In the genomic region with DNA sequence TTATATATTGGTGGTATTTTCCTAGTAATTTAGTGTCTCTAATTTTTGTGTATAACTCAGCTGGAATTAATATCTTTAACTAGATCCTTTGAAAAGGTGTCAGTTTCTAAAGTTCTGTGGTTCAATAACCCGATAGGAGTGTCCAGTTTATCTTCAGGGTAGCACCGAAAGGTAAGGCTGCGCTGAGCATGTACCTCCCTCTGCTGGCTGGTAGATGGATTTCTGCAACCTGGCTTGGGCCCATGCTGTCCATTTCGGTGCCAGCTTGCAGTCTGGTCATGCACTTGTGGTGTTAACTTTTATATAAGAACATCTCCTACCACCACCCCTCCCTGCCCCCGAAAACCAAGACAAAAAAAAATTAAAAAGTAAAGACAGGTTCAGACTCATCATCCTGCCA, we compare ENCODE assay signal across 1 cellular context.
TF ChIP-seq lines count a peak whose summit lies in the region.

No MANE protein-coding gene starts in this region.

TF ChIP-seq in IMR-90, 13 proteins besides CTCF, POLR2A, EP300 and RAD21:
- TF ChIP-seq USF2 (IDR thresholded peaks at IDR 0.05; ENCODE audit: low read depth, low read length), result no peak
- no peak for TF ChIP-seq CHD1 (IDR thresholded peaks at IDR 0.05; ENCODE audit: low read depth, low read length)
- TF ChIP-seq, protein P1, sequence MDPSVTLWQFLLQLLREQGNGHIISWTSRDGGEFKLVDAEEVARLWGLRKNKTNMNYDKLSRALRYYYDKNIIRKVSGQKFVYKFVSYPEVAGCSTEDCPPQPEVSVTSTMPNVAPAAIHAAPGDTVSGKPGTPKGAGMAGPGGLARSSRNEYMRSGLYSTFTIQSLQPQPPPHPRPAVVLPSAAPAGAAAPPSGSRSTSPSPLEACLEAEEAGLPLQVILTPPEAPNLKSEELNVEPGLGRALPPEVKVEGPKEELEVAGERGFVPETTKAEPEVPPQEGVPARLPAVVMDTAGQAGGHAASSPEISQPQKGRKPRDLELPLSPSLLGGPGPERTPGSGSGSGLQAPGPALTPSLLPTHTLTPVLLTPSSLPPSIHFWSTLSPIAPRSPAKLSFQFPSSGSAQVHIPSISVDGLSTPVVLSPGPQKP (IDR thresholded peaks at IDR 0.05; ENCODE audit: borderline replicate concordance, low read depth, low read length), result no peak
- no peak for TF ChIP-seq MAZ (IDR thresholded peaks at IDR 0.05; ENCODE audit: borderline replicate concordance, low read depth, low read length)
- no peak for TF ChIP-seq RCOR1 (IDR thresholded peaks at IDR 0.05; ENCODE audit: insufficient replicate concordance, low read length)
- TF ChIP-seq BHLHE40 (IDR thresholded peaks at IDR 0.05; ENCODE audit: low read depth, low read length), result no peak
- no peak for TF ChIP-seq FOS (IDR thresholded peaks at IDR 0.05; ENCODE audit: low read depth, low read length)
- no peak for TF ChIP-seq MAFK (IDR thresholded peaks at IDR 0.05; ENCODE audit: low read depth, low read length)
- no peak for TF ChIP-seq NFE2L2 (IDR thresholded peaks at IDR 0.05; ENCODE audit: low read depth, low read length)
- no peak for TF ChIP-seq SMC3 (IDR thresholded peaks at IDR 0.05; ENCODE audit: low read depth, low read length)
- no peak for TF ChIP-seq CEBPB (IDR thresholded peaks at IDR 0.05; ENCODE audit: low read depth, low read length)
TF ChIP-seq in IMR-90: peak in this region for 0.
